ENCODE assay signal across 12 cellular contexts in the genomic region with DNA sequence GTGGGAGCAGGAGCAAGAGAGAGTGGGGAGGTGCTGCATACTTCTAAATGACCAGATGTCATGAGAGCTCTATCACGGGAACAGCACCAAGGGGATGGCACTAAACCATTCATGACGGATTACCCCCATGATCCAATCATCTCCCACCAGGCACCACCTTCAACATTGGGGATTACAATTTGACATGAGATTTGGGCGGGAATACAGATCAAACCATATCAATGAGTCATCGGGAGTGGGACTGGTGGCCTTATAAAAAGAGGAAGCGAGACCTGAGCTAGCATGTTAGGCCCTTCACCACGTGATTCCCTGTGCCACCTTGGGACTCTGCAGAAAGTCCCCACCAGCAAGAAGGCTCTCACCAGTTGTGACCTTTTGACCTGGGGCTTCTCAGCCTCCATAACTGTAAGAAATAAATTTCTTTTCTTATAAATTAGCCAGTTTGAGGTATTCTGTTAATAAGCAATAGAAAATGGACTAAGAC. TPM values are rescaled to one million over a fixed set of nuclear protein-coding genes. Genes with fewer than 3 reads are reported as not detected.
A peak's percentile ranks its signal among the peaks of the same experiment; 100 is the strongest.
DNase-seq lines count a peak whose midpoint lies in the region; ATAC-seq, FAIRE-seq and TF ChIP-seq lines count a peak whose summit lies in the region.
"Had no signal": no experiment of that assay in that cellular context is flagged by ENCODE, and none has a peak within 500 bp of the region (broad histone marks: within the 10 kb centered on the region; RNA-seq: fewer than 3 reads in every experiment).

No MANE protein-coding gene starts in this region.

- H3K9ac ChIP-seq in GM12878 (ENCODE audit: control insufficient read depth, insufficient read depth, low read length) = no peak overlapping the region

- no peaks in the 10 kb centered on the region for H3K79me2 ChIP-seq in GM12878 (ENCODE audit: control insufficient read depth, insufficient read depth, low read length)

- TF ChIP-seq POLR2A in GM12878 (IDR thresholded peaks at IDR 0.05; ENCODE audit: low read depth, low read length) = no peak

- no peaks in the 10 kb centered on the region for H3K36me3 ChIP-seq in GM12878 (ENCODE audit: control insufficient read depth in 2 of 2, insufficient read depth in 2 of 2, low read length in 1 of 2)
- H3K36me3 ChIP-seq in MG63 = no peaks in the 10 kb centered on the region
- H3K36me3 ChIP-seq in BE2C = no peaks in the 10 kb centered on the region

- CTCF ChIA-PET in GM12878 (lab: Yijun Ruan, JAX) = interaction anchor here (0.9 to 2.0 kb wide), 4 partner anchors 9 to 173 kb away, joined by 3 to 7 read pairs (median 3); no protein-coding TSS in a partner anchor

- H3K4me1 ChIP-seq in GM12878 (ENCODE audit: control insufficient read depth, insufficient read depth, low read length) = peaks cover 18% of the 10 kb centered on the region
- no peaks in the 10 kb centered on the region for H3K4me1 ChIP-seq in BE2C

- peak; percentile 74 for FAIRE-seq in GM12878 (lab: Jason Lieb, UNC)

- TF ChIP-seq RAD21 in GM12878 (IDR thresholded peaks at IDR 0.05; ENCODE audit: insufficient read depth, low read depth, low read length) = no peak

- no peak for TF ChIP-seq CTCF in GM12878 (IDR thresholded peaks at IDR 0.05 in 2 of 3, conservative IDR thresholded peaks at IDR 0.05 in 1 of 3; ENCODE audit: control insufficient read depth in 2 of 3, extremely low read depth in 1 of 3, insufficient read depth in 1 of 3, low read depth in 3 of 3, low read length in 3 of 3)
- no peak for TF ChIP-seq CTCF in BE2C (IDR thresholded peaks at IDR 0.05; ENCODE audit: low read depth, low read length)

- peak; percentile 95 for ATAC-seq in GM18861 (IDR thresholded peaks at IDR 0.05; ENCODE audit: unreplicated experiment)
- ATAC-seq in GM21619 (IDR thresholded peaks at IDR 0.05; ENCODE audit: unreplicated experiment) = peak; percentile 93
- peak; percentile 96 for ATAC-seq in HG03432 (IDR thresholded peaks at IDR 0.05; ENCODE audit: unreplicated experiment)
- ATAC-seq in GM12878 = peak; percentile 99
- ATAC-seq: stimulated activated effector memory CD8-positive, alpha-beta T cell treated with anti-CD3 and anti-CD28 coated beads, Interleukin-12 subunit alpha, Interleukin-12 subunit beta, amount 100 ng/mL, for 72 hours had no signal

- peak; percentile 86 for DNase-seq in GM12878 (ENCODE audit: low read depth, low spot score)
- no peak for DNase-seq in MG63
- DNase-seq in ecto neural progenitor cell (ENCODE audit: low spot score) = no peak
- DNase-seq in BE2C = no peak
- DNase-seq in hypothalamus (lab: John Stamatoyannopoulos, UW) = no peak
- DNase-seq: effector CD4-positive, alpha-beta T cell; SHP77 had no signal

- no peaks in the 10 kb centered on the region for H3K27me3 ChIP-seq in GM12878 (replicated peaks in 1 of 2; ENCODE audit: control insufficient read depth in 2 of 2, insufficient read depth in 2 of 2, low read length in 1 of 2)
- H3K27me3 ChIP-seq in MG63 = no peaks in the 10 kb centered on the region
- H3K27me3 ChIP-seq in BE2C = no peaks in the 10 kb centered on the region

- H3K9me3 ChIP-seq in GM12878 (replicated peaks; ENCODE audit: control insufficient read depth, insufficient read depth, low read length) = peaks cover 10% of the 10 kb centered on the region
- no peaks in the 10 kb centered on the region for H3K9me3 ChIP-seq in MG63
- no peaks in the 10 kb centered on the region for H3K9me3 ChIP-seq in BE2C

- H3K27ac ChIP-seq in GM12878 (ENCODE audit: control insufficient read depth, insufficient read depth) = peak overlapping the region; percentile 79

- peak; percentile 89 to 93 for TF ChIP-seq EP300 in GM12878 (IDR thresholded peaks at IDR 0.05; ENCODE audit: borderline replicate concordance in 1 of 2, control insufficient read depth in 1 of 2, low read depth in 2 of 2, low read length in 2 of 2)

- RAD21 ChIA-PET in GM12878 (lab: Charles Lee; ENCODE audit: unreplicated experiment) = interaction anchor here (0.9 to 1.7 kb wide), 3 partner anchors 23 to 171 kb away, joined by 3 to 6 read pairs (median 3); no protein-coding TSS in a partner anchor

- no peaks in the 10 kb centered on the region for H4K20me1 ChIP-seq in GM12878 (ENCODE audit: control insufficient read depth, insufficient read depth)

- no peak overlapping the region for H3K4me2 ChIP-seq in GM12878 (ENCODE audit: control insufficient read depth, insufficient read depth)

- intact Hi-C loops in GM12878 (cut with micrococcal nuclease; ENCODE audit: unreplicated experiment) = loop anchor here (1.0 to 5.0 kb wide), 2 partner anchors 42 to 157 kb away; a partner anchor contains a TSS

- H3K4me3 ChIP-seq in GM12878 (no peak overlapping the region), MG63 (no peak overlapping the region), BE2C (ENCODE audit: low read depth, low read length) (no peak overlapping the region)

- no TSS peak for BruUV-seq in GM12878 (replicated peaks; lab: Mats Ljungman, UMichigan)

- WGBS in GM12878 (ENCODE audit: insufficient coverage, insufficient replicate concordance, low lambda C conversion rate, missing lambda C conversion rate) = 0% methylated on average over 6 of the region's 6 CpGs

- SMC1A ChIA-PET in GM12878 (lab: Charles Lee; ENCODE audit: uncharacterized antibody, unreplicated experiment) = interaction anchor here (1.0 to 2.0 kb wide), 7 partner anchors 9 to 170 kb away, joined by 3 to 10 read pairs (median 5); no protein-coding TSS in a partner anchor

- in situ Hi-C loops in GM12878 (cut with MboI) = no loop called here

- H2AFZ ChIP-seq in GM12878 (ENCODE audit: control insufficient read depth, low read depth, low read length) = peak overlapping the region; percentile 74

- POLR2A ChIA-PET in GM12878 (lab: Charles Lee) = interaction anchor here (0.6 to 1.4 kb wide), 4 partner anchors 10 to 191 kb away, joined by 3 to 5 read pairs (median 3); a partner anchor contains a TSS

RNA-seq across cellular contexts. Expression of a gene that starts 28.7 kb away (rescaled TPM):
- 1.3 TPM in 1 of 2 replicates, not detected in the other for total RNA-seq in GM12878 (2013; cell fraction: nucleolus; rRNA removed)
- total RNA-seq in GM12878 (2014; rRNA removed) (not detected in 2 replicates), GM12878 (2014; rRNA removed; fragmentation: Illumina TruSeq; extraction: Trizol) (not detected in 2 replicates), GM12878 (2021) (not detected in 2 replicates)
- not detected for polyA plus RNA-seq in GM12878 (2011; ENCODE audit: low read depth)
- polyA plus RNA-seq in GM12878 (2011; rRNA removed) (0.71 TPM in 1 of 2 replicates, not detected in the other), GM12878 (2014; fragmentation: Illumina TruSeq; extraction: Trizol) (not detected in 2 replicates), GM12878 (2014; fragmentation: Nextera tagmentation; extraction: Ambion mirVana) (under 1 TPM in 1 of 2 experiments, not detected in 1; 0.15 TPM), GM12878 (2014; rRNA removed) (0.20 TPM in 1 of 2 replicates, not detected in the other), GM12878 (2016; fragmentation: Nextera tagmentation; extraction: Ambion mirVana) (not detected)
- not detected in 2 replicates for polyA plus RNA-seq in GM12878 (2011; cell fraction: cytosol; rRNA removed)
- not detected in 2 replicates for polyA plus RNA-seq in GM12878 (2011; cell fraction: nucleus; rRNA removed)
- not detected in 2 replicates for polyA plus RNA-seq in GM12878 (2012)
- not detected in 2 replicates for polyA minus RNA-seq in GM12878 (2011; rRNA and poly(A)+ RNA removed)
- not detected in 2 replicates for polyA minus RNA-seq in GM12878 (2011; cell fraction: cytosol; rRNA and poly(A)+ RNA removed)
- not detected in 2 replicates for polyA minus RNA-seq in GM12878 (2011; cell fraction: nucleus; rRNA and poly(A)+ RNA removed)
- not detected in 2 replicates for total RNA-seq in MG63 (2014; rRNA removed; shearing (Covaris generic); ENCODE audit: low replicate concordance)
- not detected for polyA plus RNA-seq in BE2C (2012; ENCODE audit: insufficient read depth, insufficient read length, low read depth)
- total RNA-seq: LHCN-M2 had no signal

RNA-seq across cellular contexts. Expression of a gene that starts 42.9 kb away (rescaled TPM):
- 51.4 and 54.4 TPM in 2 replicates for total RNA-seq in GM12878 (2013; cell fraction: nucleolus; rRNA removed)
- total RNA-seq in GM12878 (2014; rRNA removed) (9.7 and 10.7 TPM in 2 replicates), GM12878 (2014; rRNA removed; fragmentation: Illumina TruSeq; extraction: Trizol) (11.5 and 12.6 TPM in 2 replicates), GM12878 (2021) (14.1 and 17.0 TPM in 2 replicates)
- polyA plus RNA-seq in GM12878 (2011; ENCODE audit: low read depth) = 5.0 TPM
- polyA plus RNA-seq in GM12878 (2011; rRNA removed) (14.6 and 16.5 TPM in 2 replicates), GM12878 (2014; fragmentation: Illumina TruSeq; extraction: Trizol) (12.7 and 14.3 TPM in 2 replicates), GM12878 (2014; fragmentation: Nextera tagmentation; extraction: Ambion mirVana) (1 to 10 TPM; 3.6 to 6.0 TPM), GM12878 (2014; rRNA removed) (8.8 and 9.4 TPM in 2 replicates), GM12878 (2016; fragmentation: Nextera tagmentation; extraction: Ambion mirVana) (1 to 10 TPM; 6.6 to 8.2 TPM)
- polyA plus RNA-seq in GM12878 (2011; cell fraction: cytosol; rRNA removed) = 12.7 and 13.0 TPM in 2 replicates
- 11.9 and 13.7 TPM in 2 replicates for polyA plus RNA-seq in GM12878 (2011; cell fraction: nucleus; rRNA removed)
- 6.2 and 6.6 TPM in 2 replicates for polyA plus RNA-seq in GM12878 (2012)
- polyA minus RNA-seq in GM12878 (2011; rRNA and poly(A)+ RNA removed) = 20.5 and 26.5 TPM in 2 replicates
- 5.6 and 10.2 TPM in 2 replicates for polyA minus RNA-seq in GM12878 (2011; cell fraction: cytosol; rRNA and poly(A)+ RNA removed)
- polyA minus RNA-seq in GM12878 (2011; cell fraction: nucleus; rRNA and poly(A)+ RNA removed) = 7.5 and 13.9 TPM in 2 replicates
- 4.8 and 8.6 TPM in 2 replicates for total RNA-seq in MG63 (2014; rRNA removed; shearing (Covaris generic); ENCODE audit: low replicate concordance)
- polyA plus RNA-seq in BE2C (2012; ENCODE audit: insufficient read depth, insufficient read length, low read depth) = 14.4 TPM

RNA-seq across cellular contexts. Expression of a gene that starts 55.0 kb away (rescaled TPM):
- total RNA-seq in GM12878 (2013; cell fraction: nucleolus; rRNA removed) = 3.3 and 3.5 TPM in 2 replicates
- total RNA-seq in GM12878 (2014; rRNA removed) (0.16 and 0.17 TPM in 2 replicates), GM12878 (2014; rRNA removed; fragmentation: Illumina TruSeq; extraction: Trizol) (0.22 and 0.23 TPM in 2 replicates), GM12878 (2021) (0.15 and 0.16 TPM in 2 replicates)
- 0.03 TPM for polyA plus RNA-seq in GM12878 (2011; ENCODE audit: low read depth)
- polyA plus RNA-seq in GM12878 (2011; rRNA removed) (0.20 and 0.29 TPM in 2 replicates), GM12878 (2014; fragmentation: Illumina TruSeq; extraction: Trizol) (0.12 and 0.14 TPM in 2 replicates), GM12878 (2014; fragmentation: Nextera tagmentation; extraction: Ambion mirVana) (under 1 TPM; 0.05 to 0.13 TPM), GM12878 (2014; rRNA removed) (0.08 and 0.16 TPM in 2 replicates), GM12878 (2016; fragmentation: Nextera tagmentation; extraction: Ambion mirVana) (under 1 TPM; 0.04 to 0.29 TPM)
- polyA plus RNA-seq in GM12878 (2011; cell fraction: cytosol; rRNA removed) = 0.21 and 0.22 TPM in 2 replicates
- 0.80 and 0.99 TPM in 2 replicates for polyA plus RNA-seq in GM12878 (2011; cell fraction: nucleus; rRNA removed)
- polyA plus RNA-seq in GM12878 (2012) = 0.08 TPM in 2 replicates
- polyA minus RNA-seq in GM12878 (2011; rRNA and poly(A)+ RNA removed) = 0.82 and 0.95 TPM in 2 replicates
- 0.21 TPM in 1 of 2 replicates, not detected in the other for polyA minus RNA-seq in GM12878 (2011; cell fraction: cytosol; rRNA and poly(A)+ RNA removed)
- 1.3 and 1.8 TPM in 2 replicates for polyA minus RNA-seq in GM12878 (2011; cell fraction: nucleus; rRNA and poly(A)+ RNA removed)
- total RNA-seq in MG63 (2014; rRNA removed; shearing (Covaris generic); ENCODE audit: low replicate concordance) = not detected in 2 replicates
- 21.3 TPM for polyA plus RNA-seq in BE2C (2012; ENCODE audit: insufficient read depth, insufficient read length, low read depth)
- total RNA-seq: LHCN-M2 had no signal
